Comparison of ENCODE assay signal across 20 cellular contexts in genomic region chr3:16203671-16204629, GRCh38. TPM values are rescaled to one million over a fixed set of nuclear protein-coding genes. Genes with fewer than 3 reads are reported as not detected.
DNase-seq lines count a peak whose midpoint lies in the region; ATAC-seq and TF ChIP-seq lines count a peak whose summit lies in the region.
"Had no signal": no experiment of that assay in that cellular context is flagged by ENCODE, and none has a peak within 500 bp of the region (broad histone marks: within the 10 kb centered on the region; RNA-seq: fewer than 3 reads in every experiment).

No MANE protein-coding gene starts in this region.

- BruUV-seq in PC-9 (replicated peaks; lab: Mats Ljungman, UMichigan), result no TSS peak

- H3K9me3 ChIP-seq in H9 (ENCODE audit: control insufficient read depth, low read depth, low read length) (no peaks in the 10 kb centered on the region), PC-9 (ENCODE audit: insufficient read depth, low read depth) (no peaks in the 10 kb centered on the region)
- H3K9me3 ChIP-seq: left lung, pancreas had no signal

- no peak overlapping the region for H3K18ac ChIP-seq in H9 (ENCODE audit: insufficient read length, low read depth, low read length)

- H2AK5ac ChIP-seq in H9 (ENCODE audit: insufficient read length, low read length), result no peak overlapping the region

- H2BK5ac ChIP-seq in H9 (ENCODE audit: insufficient read length, low read length), result no peak overlapping the region

- H3T11ph ChIP-seq in H9 (ENCODE audit: low read length), result no peak overlapping the region

- WGBS in H9 (ENCODE audit: extremely low coverage, insufficient read length, low lambda C conversion rate), result no CpG with 5 or more reads among the region's 6 CpGs

- CTCF ChIA-PET in PC-9 (lab: Charles Lee), result no interaction called here

- H3K56ac ChIP-seq in H9 (ENCODE audit: insufficient read length, low read depth, low read length), result no peak overlapping the region

- no peaks in the 10 kb centered on the region for H3K23me2 ChIP-seq in H9 (ENCODE audit: insufficient read length, low read depth, low read length, poor library complexity, severe bottlenecking)

- no peak overlapping the region for H3K27ac ChIP-seq in H9 (ENCODE audit: insufficient read length, low read depth, low read length)
- no peak overlapping the region for H3K27ac ChIP-seq in PC-9
- H3K27ac ChIP-seq: C4-2B, left lung, pancreas, VCaP had no signal

- TF ChIP-seq CTCF in H9 (conservative IDR thresholded peaks at IDR 0.05) (no peak), PC-9 (conservative IDR thresholded peaks at IDR 0.05) (no peak), retinal pigment epithelial cell (conservative IDR thresholded peaks at IDR 0.05; ENCODE audit: low read depth, low read length) (no peak)

- H3K27me3 Mint-ChIP-seq in H9 (ENCODE audit: low read depth), result peaks cover 5% of the 10 kb centered on the region
- H3K27me3 Mint-ChIP-seq in stimulated activated memory B cell treated with anti-CD40 and anti-IgM and Interleukin-4, amounts not matched to agents 10 μg/mL and 1 μg/mL and 100 μg/mL, for 72 hours, result peaks cover 16% of the 10 kb centered on the region

- peak overlapping the region; percentile 74 for H3K14ac ChIP-seq in H9 (ENCODE audit: insufficient read depth, low read length)

- no peak for ATAC-seq in GM18502 (IDR thresholded peaks at IDR 0.05; ENCODE audit: poor library complexity, unreplicated experiment)
- no peak for ATAC-seq in stimulated activated memory B cell treated with anti-CD40 and anti-IgM and Interleukin-4, amounts not matched to agents 10 μg/mL and 1 μg/mL and 100 μg/mL, for 72 hours
- ATAC-seq: left lung, pancreas had no signal

- H2BK15ac ChIP-seq in H9 (ENCODE audit: low read depth, low read length), result no peak overlapping the region

- no peak overlapping the region for H3K4me3 Mint-ChIP-seq in H9
- no peak overlapping the region for H3K4me3 Mint-ChIP-seq in stimulated activated memory B cell treated with anti-CD40 and anti-IgM and Interleukin-4, amounts not matched to agents 10 μg/mL and 1 μg/mL and 100 μg/mL, for 72 hours
- H3K4me3 Mint-ChIP-seq: T-helper 1 cell treated with Interleukin-12 subunit alpha and Interleukin-12 subunit beta and Interleukin-4 antibody, amounts not matched to agents 30 μg/mL and 1 μg/mL, for 36 hours had no signal

- H3K27me3 ChIP-seq in H9 (ENCODE audit: insufficient read depth, low read length), result no peaks in the 10 kb centered on the region
- no peaks in the 10 kb centered on the region for H3K27me3 ChIP-seq in PC-9 (ENCODE audit: insufficient read depth, low read depth)
- H3K27me3 ChIP-seq: left lung, pancreas had no signal

- H3K4me1 Mint-ChIP-seq in H9, result peaks cover 11 to 13% of the 10 kb centered on the region in 2 experiments
- H3K4me1 Mint-ChIP-seq in stimulated activated memory B cell treated with anti-CD40 and anti-IgM and Interleukin-4, amounts not matched to agents 10 μg/mL and 1 μg/mL and 100 μg/mL, for 72 hours, result no peaks in the 10 kb centered on the region

- H3K9me3 Mint-ChIP-seq in H9, result no peaks in the 10 kb centered on the region
- H3K9me3 Mint-ChIP-seq in stimulated activated memory B cell treated with anti-CD40 and anti-IgM and Interleukin-4, amounts not matched to agents 10 μg/mL and 1 μg/mL and 100 μg/mL, for 72 hours, result no peaks in the 10 kb centered on the region
- H3K9me3 Mint-ChIP-seq: T-helper 1 cell treated with Interleukin-12 subunit alpha and Interleukin-12 subunit beta and Interleukin-4 antibody, amounts not matched to agents 30 μg/mL and 1 μg/mL, for 36 hours had no signal

- H2BK12ac ChIP-seq in H9 (ENCODE audit: insufficient read length, low read depth, low read length), result no peak overlapping the region

- DNase-seq in H9, result no peak
- DNase-seq in PC-9, result peak; percentile 41 to 44
- DNase-seq in globus pallidus (ENCODE audit: low spot score), result peak; percentile 37
- DNase-seq in retinal pigment epithelial cell (ENCODE audit: low read depth), result peak; percentile 48
- no peak for DNase-seq in islet precursor cell
- DNase-seq in stimulated activated CD4-positive, alpha-beta T cell treated with anti-CD3 and anti-CD28 coated beads, Interleukin-12 subunit alpha, Interleukin-12 subunit beta, amount 100 ng/mL, for 4 hours, result no peak
- DNase-seq: activated effector memory CD4-positive, alpha-beta T cell treated with anti-CD3 and anti-CD28 coated beads, Interleukin-2, amount 50 U/mL, for 16 hours; Kasumi-1; left lung; NCI-H1417 treated with DMSO at 0.1 percent for 48 hours; NCI-H446; pancreas; stimulated activated naive CD4-positive, alpha-beta T cell; trophoblast cell had no signal

- H3K4ac ChIP-seq in H9 (ENCODE audit: low read depth, low read length), result no peak overlapping the region

- H3K79me2 ChIP-seq in H9 (ENCODE audit: insufficient read depth, low read length) (no peaks in the 10 kb centered on the region), PC-9 (ENCODE audit: low read depth) (no peaks in the 10 kb centered on the region)

- H3K36me3 Mint-ChIP-seq in H9 (ENCODE audit: insufficient read depth in 1 of 3, low read depth in 3 of 3), result no peaks in the 10 kb centered on the region; a peak in 1 of 7 replicates
- H3K36me3 Mint-ChIP-seq in stimulated activated memory B cell treated with anti-CD40 and anti-IgM and Interleukin-4, amounts not matched to agents 10 μg/mL and 1 μg/mL and 100 μg/mL, for 72 hours, result no peaks in the 10 kb centered on the region

- no peaks in the 10 kb centered on the region for H3K36me3 ChIP-seq in PC-9 (ENCODE audit: low read depth)
- H3K36me3 ChIP-seq: left lung, pancreas had no signal

- H3K23ac ChIP-seq in H9 (ENCODE audit: insufficient read length, low read depth, low read length), result no peak overlapping the region

- H4K5ac ChIP-seq in H9 (ENCODE audit: insufficient read length, low read depth, low read length), result no peak overlapping the region

- intact Hi-C loops in PC-9 (cut with micrococcal nuclease; ENCODE audit: unreplicated experiment), result loop anchor here (5.0 kb wide), 1 partner anchor 43 kb away; no protein-coding TSS in a partner anchor

- no peaks in the 10 kb centered on the region for H3F3A ChIP-seq in PC-9 (ENCODE audit: insufficient read depth, low read depth)

- no peak overlapping the region for H3K4me2 ChIP-seq in H9 (ENCODE audit: insufficient read depth, insufficient read length, low read length)
- H3K4me2 ChIP-seq in PC-9, result no peak overlapping the region

- H3K4me1 ChIP-seq in H9 (ENCODE audit: insufficient read depth, low read length) (peaks cover 2% of the 10 kb centered on the region; the same call in 1 of the 2 replicates), PC-9 (replicated peaks; ENCODE audit: insufficient read depth) (no peaks in the 10 kb centered on the region)
- H3K4me1 ChIP-seq: foreskin keratinocyte, left lung, pancreas had no signal

- POLR2A ChIA-PET in PC-9 (lab: Charles Lee; ENCODE audit: unreplicated experiment), result interaction anchor here (0.6 kb wide), 1 partner anchor 173 kb away, joined by 5 read pairs; no protein-coding TSS in a partner anchor

- no peak overlapping the region for H3K27ac Mint-ChIP-seq in H9
- H3K27ac Mint-ChIP-seq in stimulated activated memory B cell treated with anti-CD40 and anti-IgM and Interleukin-4, amounts not matched to agents 10 μg/mL and 1 μg/mL and 100 μg/mL, for 72 hours, result no peak overlapping the region
- H3K27ac Mint-ChIP-seq: T-helper 1 cell treated with Interleukin-12 subunit alpha and Interleukin-12 subunit beta and Interleukin-4 antibody, amounts not matched to agents 30 μg/mL and 1 μg/mL, for 36 hours had no signal

- no peak overlapping the region for H3K4me3 ChIP-seq in PC-9
- no peak overlapping the region for H3K4me3 ChIP-seq in retinal pigment epithelial cell (ENCODE audit: low read length)
- H3K4me3 ChIP-seq: left lung, pancreas had no signal

- no peaks in the 10 kb centered on the region for H3K9me2 ChIP-seq in PC-9 (ENCODE audit: insufficient read depth)

- no peak overlapping the region for H2BK20ac ChIP-seq in H9 (ENCODE audit: low read depth, low read length, poor library complexity, severe bottlenecking)

- no peak overlapping the region for H4K91ac ChIP-seq in H9 (ENCODE audit: insufficient read length, low read depth, low read length)

- no peak overlapping the region for H2AFZ ChIP-seq in H9 (ENCODE audit: low read length)
- H2AFZ ChIP-seq in PC-9, result no peak overlapping the region

- no peaks in the 10 kb centered on the region for H4K20me1 ChIP-seq in H9 (ENCODE audit: control insufficient read depth, insufficient read depth, insufficient read length)
- H4K20me1 ChIP-seq in PC-9 (ENCODE audit: insufficient read depth), result no peaks in the 10 kb centered on the region

- H3K79me1 ChIP-seq in H9 (ENCODE audit: insufficient read depth, low read depth, low read length, poor library complexity, severe bottlenecking), result no peaks in the 10 kb centered on the region

- H2BK120ac ChIP-seq in H9 (ENCODE audit: low read depth, low read length, poor library complexity, severe bottlenecking), result no peak overlapping the region

- H4K8ac ChIP-seq in H9 (replicated peaks; ENCODE audit: insufficient read length, low read depth, low read length), result no peak overlapping the region

- no peak overlapping the region for H3K9ac ChIP-seq in H9 (ENCODE audit: extremely low read depth, insufficient read length, low read length)

RNA-seq across cellular contexts. Expression of gene GALNT15, which starts 29.5 kb away (rescaled TPM):
- 0.04 TPM in 1 of 2 replicates, not detected in the other for total RNA-seq in H9 (2021)
- not detected in 2 replicates for total RNA-seq in PC-9 (2021)
- total RNA-seq: foreskin keratinocyte had no signal

Comparison
In these comparisons a context has a peak if more than half of its experiments do, and no peak if none do; other contexts are left out.
1. DNase-seq: peak in PC-9 (2 of 2), globus pallidus (single experiment) and retinal pigment epithelial cell (single experiment); none in H9 (single experiment), islet precursor cell (single experiment) and stimulated activated CD4-positive, alpha-beta T cell treated with anti-CD3 and anti-CD28 coated beads, Interleukin-12 subunit alpha, Interleukin-12 subunit beta, amount 100 ng/mL, for 4 hours (single experiment).